In genomic region chr15:88982304-88982945, GRCh38 we compare ENCODE assay signal across 8 cellular contexts.
DNase-seq lines count a peak whose midpoint lies in the region; ATAC-seq and TF ChIP-seq lines count a peak whose summit lies in the region.

No MANE protein-coding gene starts in this region.

- no peak overlapping the region for H3K27ac Mint-ChIP-seq in activated CD4-positive, alpha-beta T cell treated with anti-CD3 and anti-CD28 coated beads, Interleukin-2, amount 10 ng/mL, durations not matched to agents 24 days and 14 days

- H3K27me3 Mint-ChIP-seq in activated CD4-positive, alpha-beta T cell treated with anti-CD3 and anti-CD28 coated beads, Interleukin-2, amount 10 ng/mL, durations not matched to agents 24 days and 14 days, result no peaks in the 10 kb centered on the region

- TF ChIP-seq CTCF in GM10266 (IDR thresholded peaks at IDR 0.05; ENCODE audit: control insufficient read depth, insufficient read depth, low read depth, missing control alignments), result no peak

- H3K36me3 Mint-ChIP-seq in activated CD4-positive, alpha-beta T cell treated with anti-CD3 and anti-CD28 coated beads, Interleukin-2, amount 10 ng/mL, durations not matched to agents 24 days and 14 days (ENCODE audit: low read depth), result no peaks in the 10 kb centered on the region

- H3K4me1 Mint-ChIP-seq in activated CD4-positive, alpha-beta T cell treated with anti-CD3 and anti-CD28 coated beads, Interleukin-2, amount 10 ng/mL, durations not matched to agents 24 days and 14 days, result no peaks in the 10 kb centered on the region

- DNase-seq in GM10266 (ENCODE audit: extremely low spot score), result peak; percentile 55
- peak; percentile 70 for DNase-seq in M059J (ENCODE audit: low read depth)
- peak; percentile 81 for DNase-seq in glomerular visceral epithelial cell (ENCODE audit: extremely low spot score)
- DNase-seq in 8988T, result no peak
- no peak for DNase-seq in activated CD4-positive, alpha-beta T cell treated with anti-CD3 and anti-CD28 coated beads, Interleukin-2, amount 10 ng/mL, durations not matched to agents 24 days and 14 days
- no peak for DNase-seq in DMS153 (lab: John Stamatoyannopoulos, UW)
- no peak for DNase-seq in amniotic stem cell (lab: John Stamatoyannopoulos, UW)

- no peak overlapping the region for H3K4me3 Mint-ChIP-seq in activated CD4-positive, alpha-beta T cell treated with anti-CD3 and anti-CD28 coated beads, Interleukin-2, amount 10 ng/mL, durations not matched to agents 24 days and 14 days

- H3K9me3 Mint-ChIP-seq in activated CD4-positive, alpha-beta T cell treated with anti-CD3 and anti-CD28 coated beads, Interleukin-2, amount 10 ng/mL, durations not matched to agents 24 days and 14 days, result no peaks in the 10 kb centered on the region

- ATAC-seq in GM21786 (IDR thresholded peaks at IDR 0.05; ENCODE audit: unreplicated experiment), result peak; percentile 98

- intact Hi-C loops in activated CD4-positive, alpha-beta T cell treated with anti-CD3 and anti-CD28 coated beads, Interleukin-2, amount 10 ng/mL, durations not matched to agents 24 days and 14 days (cut with micrococcal nuclease), result no loop called here

Comparison
In these comparisons a context has a peak if more than half of its experiments do, and no peak if none do; other contexts are left out.
1. DNase-seq: peak in GM10266 (single experiment), M059J (single experiment) and glomerular visceral epithelial cell (single experiment); none in 8988T (single experiment), activated CD4-positive, alpha-beta T cell treated with anti-CD3 and anti-CD28 coated beads, Interleukin-2, amount 10 ng/mL, durations not matched to agents 24 days and 14 days (single experiment), DMS153 (single experiment) and amniotic stem cell (single experiment).